In genomic region chr6:152313542-152314482, GRCh38 we compare ENCODE assay signal across 9 cellular contexts.
A peak's percentile ranks its signal among the peaks of the same experiment; 100 is the strongest.
DNase-seq lines count a peak whose midpoint lies in the region; ATAC-seq lines count a peak whose summit lies in the region.
"Had no signal": no experiment of that assay in that cellular context is flagged by ENCODE, and none has a peak within 500 bp of the region (broad histone marks: within the 10 kb centered on the region; RNA-seq: fewer than 3 reads in every experiment).

No MANE protein-coding gene starts in this region.

- no peak overlapping the region for H3K27ac Mint-ChIP-seq in activated T-cell treated with anti-CD3 and anti-CD28 coated beads, Interleukin-2, amount 50 U/mL, for 24 hours

- no peaks in the 10 kb centered on the region for H3K9me3 Mint-ChIP-seq in activated T-cell treated with anti-CD3 and anti-CD28 coated beads, Interleukin-2, amount 50 U/mL, for 24 hours

- ATAC-seq in Right ventricle myocardium inferior, result peak; percentile 54
- ATAC-seq in left lobe of liver, result peak; percentile 24
- no peak for ATAC-seq in GM21619 (IDR thresholded peaks at IDR 0.05; ENCODE audit: unreplicated experiment)
- ATAC-seq in GM21423 (IDR thresholded peaks at IDR 0.05; ENCODE audit: unreplicated experiment), result no peak

- H3K36me3 Mint-ChIP-seq in activated T-cell treated with anti-CD3 and anti-CD28 coated beads, Interleukin-2, amount 50 U/mL, for 24 hours (ENCODE audit: low read depth), result no peaks in the 10 kb centered on the region

- H3K27me3 Mint-ChIP-seq in activated T-cell treated with anti-CD3 and anti-CD28 coated beads, Interleukin-2, amount 50 U/mL, for 24 hours, result no peaks in the 10 kb centered on the region

- H3K4me3 Mint-ChIP-seq in activated T-cell treated with anti-CD3 and anti-CD28 coated beads, Interleukin-2, amount 50 U/mL, for 24 hours, result no peak overlapping the region

- intact Hi-C loops in Right ventricle myocardium inferior (cut with DNase I) (no loop called here), cardiac septum (cut with DNase I) (no loop called here)

- peaks cover 17% of the 10 kb centered on the region for H3K4me1 Mint-ChIP-seq in activated T-cell treated with anti-CD3 and anti-CD28 coated beads, Interleukin-2, amount 50 U/mL, for 24 hours (ENCODE audit: low read depth)

- no peak for DNase-seq in Right ventricle myocardium inferior (ENCODE audit: missing footprints)
- DNase-seq in cardiac septum (ENCODE audit: low spot score), result no peak
- peak; percentile 68 for DNase-seq in dermis blood vessel endothelial cell
- no peak for DNase-seq in left lobe of liver (ENCODE audit: low spot score)
- DNase-seq in NOMO-1 treated with dmso at 0.1 percent for 144 hours (lab: John Stamatoyannopoulos, UW; ENCODE audit: unreplicated experiment), result no peak
- no peak for DNase-seq in activated T-cell treated with anti-CD3 and anti-CD28 coated beads, Interleukin-2, amount 50 U/mL, for 24 hours
- DNase-seq: NCI-H1694 had no signal

Comparison
In these comparisons a context has a peak if more than half of its experiments do, and no peak if none do; other contexts are left out.
1. ATAC-seq: peak in Right ventricle myocardium inferior (single experiment) and left lobe of liver (single experiment); none in GM21619 (single experiment) and GM21423 (single experiment).